11 cellular contexts compared by ENCODE assay signal in genomic region chr22:32106930-32107329, GRCh38. TPM values are rescaled to one million over a fixed set of nuclear protein-coding genes. Genes with fewer than 3 reads are reported as not detected.
DNase-seq lines count a peak whose midpoint lies in the region; ATAC-seq and TF ChIP-seq lines count a peak whose summit lies in the region.
"Had no signal": no experiment of that assay in that cellular context is flagged by ENCODE, and none has a peak within 500 bp of the region (broad histone marks: within the 10 kb centered on the region; RNA-seq: fewer than 3 reads in every experiment).

No MANE protein-coding gene starts in this region.

- no peak overlapping the region for H3K27ac Mint-ChIP-seq in activated naive CD4-positive, alpha-beta T cell treated with anti-CD3 and anti-CD28 coated beads for 36 hours
- no peak overlapping the region for H3K27ac Mint-ChIP-seq in endodermal cell
- H3K27ac Mint-ChIP-seq: naive B cell had no signal

- H3K79me2 ChIP-seq in OCI-LY7 (ENCODE audit: insufficient read depth, low read depth, low read length): no peaks in the 10 kb centered on the region

- H3K36me3 Mint-ChIP-seq in activated naive CD4-positive, alpha-beta T cell treated with anti-CD3 and anti-CD28 coated beads for 36 hours (ENCODE audit: low read depth): no peaks in the 10 kb centered on the region
- no peaks in the 10 kb centered on the region for H3K36me3 Mint-ChIP-seq in endodermal cell (ENCODE audit: low read depth)
- H3K36me3 Mint-ChIP-seq: naive B cell had no signal

- peaks cover 25% of the 10 kb centered on the region for H3K27me3 ChIP-seq in endodermal cell (ENCODE audit: control insufficient read depth, insufficient read depth, low read length, poor library complexity, severe bottlenecking)
- H3K27me3 ChIP-seq in WERI-Rb-1 (ENCODE audit: insufficient read depth, low read depth, severe bottlenecking): peaks cover 44% of the 10 kb centered on the region

- no peaks in the 10 kb centered on the region for H3K36me3 ChIP-seq in OCI-LY7 (ENCODE audit: insufficient read depth, low read length)
- no peaks in the 10 kb centered on the region for H3K36me3 ChIP-seq in endodermal cell (ENCODE audit: control insufficient read depth, insufficient read depth, low read length)
- H3K36me3 ChIP-seq in WERI-Rb-1: no peaks in the 10 kb centered on the region

- H4K20me1 ChIP-seq in OCI-LY7 (ENCODE audit: insufficient read depth, low read length): no peaks in the 10 kb centered on the region

- peaks cover 32% of the 10 kb centered on the region for H3K27me3 Mint-ChIP-seq in activated naive CD4-positive, alpha-beta T cell treated with anti-CD3 and anti-CD28 coated beads for 36 hours (ENCODE audit: low read depth)
- peaks cover 17% of the 10 kb centered on the region for H3K27me3 Mint-ChIP-seq in endodermal cell (ENCODE audit: insufficient read depth)

- DNase-seq in activated naive CD4-positive, alpha-beta T cell treated with anti-CD3 and anti-CD28 coated beads for 36 hours: peak; percentile 59
- no peak for DNase-seq in activated naive CD4-positive, alpha-beta T cell (lab: John Stamatoyannopoulos, UW)
- DNase-seq in OCI-LY7 (ENCODE audit: low spot score): peak; percentile 4
- DNase-seq in endodermal cell: peak; percentile 89
- DNase-seq in renal cortical epithelial cell (ENCODE audit: low read depth): peak; percentile 1
- no peak for DNase-seq in WERI-Rb-1
- DNase-seq in DMS 273 (lab: John Stamatoyannopoulos, UW; ENCODE audit: unreplicated experiment): no peak
- DNase-seq: caudate nucleus, naive B cell had no signal

- H3K4me2 ChIP-seq in OCI-LY7 (ENCODE audit: low read length): no peak overlapping the region

- TF ChIP-seq CTCF in OCI-LY7 (conservative IDR thresholded peaks at IDR 0.05; ENCODE audit: low read length): no peak
- TF ChIP-seq CTCF in endodermal cell (conservative IDR thresholded peaks at IDR 0.05): no peak
- no peak for TF ChIP-seq CTCF in WERI-Rb-1 (IDR thresholded peaks at IDR 0.05; ENCODE audit: low read depth, low read length)

- H3K4me3 Mint-ChIP-seq in activated naive CD4-positive, alpha-beta T cell treated with anti-CD3 and anti-CD28 coated beads for 36 hours: no peak overlapping the region
- no peak overlapping the region for H3K4me3 Mint-ChIP-seq in endodermal cell
- H3K4me3 Mint-ChIP-seq: naive B cell had no signal

- no peaks in the 10 kb centered on the region for H3K9me2 ChIP-seq in OCI-LY7 (ENCODE audit: insufficient read depth, low read length)

- no peak overlapping the region for H2AFZ ChIP-seq in OCI-LY7 (ENCODE audit: low read length)

- H3K9me3 ChIP-seq in OCI-LY7 (ENCODE audit: low read length) (no peaks in the 10 kb centered on the region), endodermal cell (ENCODE audit: control insufficient read depth, low read length) (no peaks in the 10 kb centered on the region), WERI-Rb-1 (ENCODE audit: severe bottlenecking) (no peaks in the 10 kb centered on the region)

- H3K4me1 Mint-ChIP-seq in activated naive CD4-positive, alpha-beta T cell treated with anti-CD3 and anti-CD28 coated beads for 36 hours (ENCODE audit: low read depth): no peaks in the 10 kb centered on the region
- H3K4me1 Mint-ChIP-seq in endodermal cell: no peaks in the 10 kb centered on the region
- H3K4me1 Mint-ChIP-seq: naive B cell had no signal

- intact Hi-C loops in activated naive CD4-positive, alpha-beta T cell treated with anti-CD3 and anti-CD28 coated beads for 36 hours (cut with micrococcal nuclease): no loop called here
- intact Hi-C loops in OCI-LY7 (cut with micrococcal nuclease; ENCODE audit: unreplicated experiment): no loop called here

- H3K9ac ChIP-seq in endodermal cell (ENCODE audit: extremely low read depth, low read length, poor library complexity, severe bottlenecking): no peak overlapping the region

- POLR2A ChIA-PET in OCI-LY7 (lab: Charles Lee): interaction anchor here (0.6 kb wide), 1 partner anchor 1077 kb away, joined by 3 read pairs; no protein-coding TSS in a partner anchor

- 0 to 50% methylated on average over 1 of the region's 1 CpG for WGBS in endodermal cell (ENCODE audit: insufficient coverage in 1 of 2, insufficient read length in 1 of 2), 2 experiments

- no TSS peak for BruUV-seq in OCI-LY7 (replicated peaks; lab: Mats Ljungman, UMichigan)

- CTCF ChIA-PET in activated naive CD4-positive, alpha-beta T cell treated with anti-CD3 and anti-CD28 coated beads for 36 hours (lab: Charles Lee): no interaction called here
- CTCF ChIA-PET in OCI-LY7 (lab: Charles Lee; ENCODE audit: unreplicated experiment): no interaction called here

- H3K27ac ChIP-seq in OCI-LY7 (ENCODE audit: low read depth, low read length, poor library complexity, severe bottlenecking): no peak overlapping the region
- H3K27ac ChIP-seq in endodermal cell (ENCODE audit: low read depth, low read length): no peak overlapping the region
- no peak overlapping the region for H3K27ac ChIP-seq in WERI-Rb-1

- H3K4me3 ChIP-seq in OCI-LY7 (ENCODE audit: low read depth, low read length, poor library complexity, severe bottlenecking) (no peak overlapping the region), endodermal cell (ENCODE audit: low read length) (no peak overlapping the region), WERI-Rb-1 (ENCODE audit: low read depth, low read length) (no peak overlapping the region)

- H3K4me1 ChIP-seq in OCI-LY7 (ENCODE audit: insufficient read depth, low read length, poor library complexity, severe bottlenecking) (no peaks in the 10 kb centered on the region), endodermal cell (ENCODE audit: control insufficient read depth, insufficient read depth, low read length) (no peaks in the 10 kb centered on the region)

- H3K9me3 Mint-ChIP-seq in activated naive CD4-positive, alpha-beta T cell treated with anti-CD3 and anti-CD28 coated beads for 36 hours: no peaks in the 10 kb centered on the region
- no peaks in the 10 kb centered on the region for H3K9me3 Mint-ChIP-seq in endodermal cell
- H3K9me3 Mint-ChIP-seq: naive B cell had no signal

- no peak for ATAC-seq in HG02588 (IDR thresholded peaks at IDR 0.05; ENCODE audit: unreplicated experiment)

RNA-seq across cellular contexts. Expression of gene C22orf42, which starts 52.2 kb away (rescaled TPM):
- not detected for total RNA-seq in activated naive CD4-positive, alpha-beta T cell treated with anti-CD3 and anti-CD28 coated beads for 36 hours
- total RNA-seq in OCI-LY7 (2014; rRNA removed; shearing (Covaris generic)): not detected in 2 replicates
- total RNA-seq in OCI-LY7 (2022) (not detected in 2 replicates), endodermal cell (under 1 TPM in 1 of 2 donors, not detected in 1; 0.20 TPM), renal cortical epithelial cell (not detected in 2 replicates)
- not detected for polyA plus RNA-seq in endodermal cell (2013, experiment 1 of 2)
- not detected for polyA plus RNA-seq in endodermal cell (2013, experiment 2 of 2)
- total RNA-seq: RPMI7951 had no signal

Comparison
In these comparisons a context has a peak if more than half of its experiments do, and no peak if none do; other contexts are left out.
1. DNase-seq: peak in activated naive CD4-positive, alpha-beta T cell treated with anti-CD3 and anti-CD28 coated beads for 36 hours (single experiment), OCI-LY7 (single experiment), endodermal cell (single experiment) and renal cortical epithelial cell (single experiment); none in activated naive CD4-positive, alpha-beta T cell (0 of 4), WERI-Rb-1 (single experiment) and DMS 273 (single experiment).